29 cellular contexts compared by ENCODE assay signal in the genomic region with DNA sequence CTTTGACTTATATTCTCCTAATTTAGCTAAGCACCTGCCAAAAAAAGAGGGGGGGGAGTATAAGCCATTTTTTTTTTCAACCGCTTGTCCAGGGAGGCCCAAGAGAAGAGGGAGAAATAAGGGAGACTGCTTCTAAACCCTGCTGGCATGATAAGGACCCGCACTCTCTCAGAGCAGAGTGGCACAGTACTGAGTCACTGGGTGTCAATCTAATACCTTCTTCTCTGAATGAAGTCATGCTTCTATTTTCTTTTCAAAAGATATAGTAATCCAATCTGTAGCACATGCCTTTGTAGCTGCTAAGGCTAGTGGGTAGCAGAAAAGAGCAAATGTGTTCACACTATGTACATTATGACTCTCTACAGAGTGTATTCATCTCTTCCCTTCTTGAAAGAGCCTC. TPM values are rescaled to one million over a fixed set of nuclear protein-coding genes. Genes with fewer than 3 reads are reported as not detected.
DNase-seq lines count a peak whose midpoint lies in the region; ATAC-seq and TF ChIP-seq lines count a peak whose summit lies in the region.
"Had no signal": no experiment of that assay in that cellular context is flagged by ENCODE, and none has a peak within 500 bp of the region (broad histone marks: within the 10 kb centered on the region; RNA-seq: fewer than 3 reads in every experiment).

No MANE protein-coding gene starts in this region.

- H3K27ac ChIP-seq in heart left ventricle (no peak overlapping the region), left ventricle myocardium inferior (replicated peaks) (no peak overlapping the region)
- H3K27ac ChIP-seq: BLaER1 had no signal

- no peak for TF ChIP-seq POLR2A in heart left ventricle (IDR thresholded peaks at IDR 0.05)

- no peak overlapping the region for H3K27ac Mint-ChIP-seq in activated T-helper 17 cell treated with anti-CD3 and anti-CD28 coated beads, Interleukin-2, amount 50 U/mL, for 72 hours
- peak overlapping the region; percentile 58 for H3K27ac Mint-ChIP-seq in memory B cell
- H3K27ac Mint-ChIP-seq: CD4-positive, CD25-positive, alpha-beta regulatory T cell had no signal

- ATAC-seq in heart left ventricle = peak in 3 of 4 donors; percentile 65 to 80 (median 76)
- no peak for ATAC-seq in Right ventricle myocardium inferior
- peak; percentile 72 for ATAC-seq in left ventricle myocardium superior
- ATAC-seq in activated T-helper 17 cell treated with anti-CD3 and anti-CD28 coated beads, Interleukin-2, amount 50 U/mL, for 72 hours (replicated peaks) = peak; percentile 31
- ATAC-seq in memory B cell (ENCODE audit: low read depth) = no peak
- no peak for ATAC-seq in HG03135 (IDR thresholded peaks at IDR 0.05; ENCODE audit: unreplicated experiment)
- ATAC-seq: GM12878 had no signal

- 50 to 73% (median 66%) methylated on average over 2 of the region's 2 CpGs for WGBS in heart left ventricle, 4 donors

- no peaks in the 10 kb centered on the region for H3K4me1 ChIP-seq in heart left ventricle
- no peaks in the 10 kb centered on the region for H3K4me1 ChIP-seq in left ventricle myocardium inferior
- H3K4me1 ChIP-seq: BE2C, BLaER1 had no signal

- peaks cover 45% of the 10 kb centered on the region for H3K36me3 Mint-ChIP-seq in activated T-helper 17 cell treated with anti-CD3 and anti-CD28 coated beads, Interleukin-2, amount 50 U/mL, for 72 hours (ENCODE audit: low read depth)
- H3K36me3 Mint-ChIP-seq in memory B cell = peaks cover 41% of the 10 kb centered on the region

- no peak overlapping the region for H3K4me3 Mint-ChIP-seq in activated T-helper 17 cell treated with anti-CD3 and anti-CD28 coated beads, Interleukin-2, amount 50 U/mL, for 72 hours
- no peak overlapping the region for H3K4me3 Mint-ChIP-seq in memory B cell
- H3K4me3 Mint-ChIP-seq: CD14-positive monocyte; CD4-positive, alpha-beta memory T cell; CD4-positive, CD25-positive, alpha-beta regulatory T cell; CD8-positive, alpha-beta memory T cell had no signal

- H3K36me3 ChIP-seq in heart left ventricle (no peaks in the 10 kb centered on the region), left ventricle myocardium inferior (no peaks in the 10 kb centered on the region)
- H3K36me3 ChIP-seq: BE2C, BLaER1 had no signal

- DNase-seq in heart left ventricle (no peak), Right ventricle myocardium inferior (ENCODE audit: missing footprints) (no peak), left ventricle myocardium superior (no peak), left ventricle myocardium inferior (no peak), memory B cell (ENCODE audit: low spot score in 2 of 2) (no peak), amniotic stem cell (lab: John Stamatoyannopoulos, UW) (no peak)
- DNase-seq: 8988T; ACHN; BE2C; C1 segment of cervical spinal cord; CD4-positive, alpha-beta memory T cell; CD4-positive, CD25-positive, alpha-beta regulatory T cell; CD8-positive, alpha-beta memory T cell; COR-L47; DMS 273 treated with DMSO at 0.1 percent for 48 hours; DMS153; DMS53; DMS79; DND-41; EL; GDM1 had no signal

- H3K9me3 ChIP-seq in heart left ventricle (peaks cover 0 to 3% (median 0%) of the 10 kb centered on the region in 12 donors), left ventricle myocardium inferior (replicated peaks) (no peaks in the 10 kb centered on the region)
- H3K9me3 ChIP-seq: BE2C, BLaER1 had no signal

- H3K4me3 ChIP-seq in heart left ventricle = no peak overlapping the region
- no peak overlapping the region for H3K4me3 ChIP-seq in left ventricle myocardium inferior
- H3K4me3 ChIP-seq: BLaER1, GM12878 had no signal

- peaks cover 4% of the 10 kb centered on the region for H3K9me3 Mint-ChIP-seq in activated T-helper 17 cell treated with anti-CD3 and anti-CD28 coated beads, Interleukin-2, amount 50 U/mL, for 72 hours
- H3K9me3 Mint-ChIP-seq in memory B cell = peaks cover 5% of the 10 kb centered on the region

- no peaks in the 10 kb centered on the region for H3K4me1 Mint-ChIP-seq in activated T-helper 17 cell treated with anti-CD3 and anti-CD28 coated beads, Interleukin-2, amount 50 U/mL, for 72 hours
- no peaks in the 10 kb centered on the region for H3K4me1 Mint-ChIP-seq in memory B cell
- H3K4me1 Mint-ChIP-seq: CD14-positive monocyte; CD4-positive, alpha-beta memory T cell; CD4-positive, CD25-positive, alpha-beta regulatory T cell; CD8-positive, alpha-beta memory T cell had no signal

- no peak for TF ChIP-seq CTCF in heart left ventricle (IDR thresholded peaks at IDR 0.05)
- TF ChIP-seq CTCF in left ventricle myocardium inferior (IDR thresholded peaks at IDR 0.05; ENCODE audit: borderline replicate concordance) = no peak

- no peaks in the 10 kb centered on the region for H3K27me3 Mint-ChIP-seq in activated T-helper 17 cell treated with anti-CD3 and anti-CD28 coated beads, Interleukin-2, amount 50 U/mL, for 72 hours
- H3K27me3 Mint-ChIP-seq in memory B cell = no peaks in the 10 kb centered on the region
- H3K27me3 Mint-ChIP-seq: CD4-positive, alpha-beta memory T cell; CD8-positive, alpha-beta memory T cell had no signal

- intact Hi-C loops in heart left ventricle (cut with DNase I) (loop anchor here in 1 of 10 donors (10.0 kb wide), 1 partner anchor 76 kb away; no protein-coding TSS in a partner anchor), Right ventricle myocardium inferior (cut with DNase I) (no loop called here), left ventricle myocardium superior (cut with micrococcal nuclease) (no loop called here), left ventricle myocardium inferior (cut with micrococcal nuclease) (no loop called here)

- H3K27me3 ChIP-seq in heart left ventricle (no peaks in the 10 kb centered on the region), left ventricle myocardium inferior (ENCODE audit: low read depth) (no peaks in the 10 kb centered on the region)
- H3K27me3 ChIP-seq: BE2C, BLaER1 had no signal

RNA-seq across cellular contexts. Expression of a gene that starts 34.9 kb away (rescaled TPM):
- not detected for total RNA-seq in heart left ventricle
- polyA plus RNA-seq in heart left ventricle = not detected
- total RNA-seq in Right ventricle myocardium inferior = not detected
- total RNA-seq in left ventricle myocardium superior = not detected
- total RNA-seq in left ventricle myocardium inferior = not detected
- total RNA-seq in activated T-helper 17 cell treated with anti-CD3 and anti-CD28 coated beads, Interleukin-2, amount 50 U/mL, for 72 hours = not detected
- total RNA-seq: CD4-positive, alpha-beta memory T cell; CD4-positive, CD25-positive, alpha-beta regulatory T cell; CD8-positive, alpha-beta memory T cell; Daoy; G401; GM12878 had no signal
- polyA plus RNA-seq: AG04450; CD14-positive monocyte; CD4-positive, alpha-beta memory T cell; CD4-positive, CD25-positive, alpha-beta regulatory T cell; CD8-positive, alpha-beta memory T cell had no signal

Comparison
In these comparisons a context has a peak if more than half of its experiments do, and no peak if none do; other contexts are left out.
1. ATAC-seq: peak in heart left ventricle (3 of 4), left ventricle myocardium superior (single experiment) and activated T-helper 17 cell treated with anti-CD3 and anti-CD28 coated beads, Interleukin-2, amount 50 U/mL, for 72 hours (single experiment); none in Right ventricle myocardium inferior (single experiment), memory B cell (single experiment) and HG03135 (single experiment).